Comparison of ENCODE assay signal across 16 cellular contexts in the genomic region with DNA sequence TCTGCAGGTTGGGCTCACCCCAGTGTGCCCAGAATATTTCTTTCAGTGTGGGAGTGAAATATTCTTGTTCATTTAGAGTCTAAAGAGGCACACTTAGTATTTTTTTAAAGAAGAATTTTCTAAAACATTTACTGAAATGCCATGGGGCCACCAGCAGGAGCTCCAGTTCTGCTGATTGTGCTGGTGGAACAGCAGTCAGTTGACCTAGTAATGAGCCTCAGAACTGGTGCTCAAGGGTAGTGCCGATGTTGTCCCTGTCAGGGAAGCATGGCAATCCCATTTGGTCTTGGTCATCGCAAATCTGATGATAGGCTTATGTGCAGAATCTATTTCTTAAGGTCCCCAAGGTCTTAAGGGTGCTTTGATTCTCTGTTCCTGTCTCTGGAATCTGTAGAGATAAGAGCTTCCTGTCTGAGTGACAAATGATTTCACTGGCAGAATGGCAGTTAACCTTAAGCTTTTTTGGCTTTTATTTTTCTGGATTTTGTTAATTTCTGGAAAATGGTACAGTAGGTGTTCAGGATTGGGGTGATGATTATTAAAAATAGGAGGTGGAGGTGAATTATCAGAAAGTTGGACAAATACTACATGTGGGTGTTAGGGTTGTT. TPM values are rescaled to one million over a fixed set of nuclear protein-coding genes. Genes with fewer than 3 reads are reported as not detected.
A peak's percentile ranks its signal among the peaks of the same experiment; 100 is the strongest.
DNase-seq lines count a peak whose midpoint lies in the region; ATAC-seq, FAIRE-seq and TF ChIP-seq lines count a peak whose summit lies in the region.
"Had no signal": no experiment of that assay in that cellular context is flagged by ENCODE, and none has a peak within 500 bp of the region (broad histone marks: within the 10 kb centered on the region; RNA-seq: fewer than 3 reads in every experiment).

No MANE protein-coding gene starts in this region.

- H2AFZ ChIP-seq in endothelial cell of umbilical vein (ENCODE audit: low read depth, low read length): no peak overlapping the region

- peaks cover 54% of the 10 kb centered on the region for H3K36me3 ChIP-seq in WERI-Rb-1
- H3K36me3 ChIP-seq in endothelial cell of umbilical vein (ENCODE audit: control insufficient read depth in 2 of 2, extremely low read depth in 1 of 2, insufficient read depth in 2 of 2, low read length in 2 of 2): peaks cover 6 to 20% of the 10 kb centered on the region in 2 experiments

- POLR2A ChIA-PET in endothelial cell of umbilical vein (lab: Charles Lee): no interaction called here

- no peak for TF ChIP-seq POLR2A in endothelial cell of umbilical vein (IDR thresholded peaks at IDR 0.05; ENCODE audit: low read depth, low read length)

- TF ChIP-seq CTCF in WERI-Rb-1 (IDR thresholded peaks at IDR 0.05; ENCODE audit: low read depth, low read length): peak; percentile 6; the same call in 1 of the 2 replicates
- no peak for TF ChIP-seq CTCF in endothelial cell of umbilical vein (IDR thresholded peaks at IDR 0.05; ENCODE audit: extremely low read depth in 1 of 2, insufficient read depth in 1 of 2, low read depth in 1 of 2, low read length in 2 of 2)

- no peaks in the 10 kb centered on the region for H3K9me3 ChIP-seq in WERI-Rb-1 (ENCODE audit: severe bottlenecking)
- no peaks in the 10 kb centered on the region for H3K9me3 ChIP-seq in endothelial cell of umbilical vein (replicated peaks; ENCODE audit: control insufficient read depth, insufficient read depth, low read length)

- no peaks in the 10 kb centered on the region for H4K20me1 ChIP-seq in endothelial cell of umbilical vein (replicated peaks; ENCODE audit: control insufficient read depth, extremely low read depth, insufficient read depth, low read length)

- peak; percentile 71 for FAIRE-seq in endothelial cell of umbilical vein (lab: Jason Lieb, UNC)
- FAIRE-seq in RCC 7860 (lab: Jason Lieb, UNC): no peak
- FAIRE-seq: bronchial epithelial cell had no signal

- DNase-seq in activated T-cell treated with anti-CD3 and anti-CD28 coated beads, Interleukin-2, amount 50 U/mL, for 4 hours: no peak
- no peak for DNase-seq in activated T-cell treated with anti-CD3 and anti-CD28 coated beads, Interleukin-2, amount 50 U/mL, for 1 hour
- DNase-seq in WERI-Rb-1: peak; percentile 71
- no peak for DNase-seq in endothelial cell of umbilical vein (ENCODE audit: low read depth, low spot score)
- DNase-seq in stimulated activated naive B cell treated with anti-CD40 and anti-IgM and Interleukin-4, amounts not matched to agents 10 μg/mL and 1 μg/mL and 100 μg/mL, for 72 hours: no peak
- no peak for DNase-seq in NCI-H69 (lab: John Stamatoyannopoulos, UW)
- no peak for DNase-seq in A172 (ENCODE audit: low spot score)
- DNase-seq in RCC 7860 (ENCODE audit: low spot score): no peak
- DNase-seq: activated CD4-positive, CD25-positive, alpha-beta regulatory T cell; activated effector memory CD4-positive, alpha-beta T cell treated with anti-CD3 and anti-CD28 coated beads, Interleukin-2, amount 50 U/mL, for 16 hours; effector memory CD4-positive, alpha-beta T cell; left ventricle myocardium superior; NCI-H146; NCI-H446 had no signal

- H3K27ac ChIP-seq in WERI-Rb-1 (peak overlapping the region; percentile 25), endothelial cell of umbilical vein (ENCODE audit: insufficient read depth, low read depth, low read length) (no peak overlapping the region)

- no peaks in the 10 kb centered on the region for H3K27me3 Mint-ChIP-seq in activated T-cell treated with anti-CD3 and anti-CD28 coated beads, Interleukin-2, amount 50 U/mL, for 4 hours (ENCODE audit: low read depth)
- H3K27me3 Mint-ChIP-seq in stimulated activated naive B cell treated with anti-CD40 and anti-IgM and Interleukin-4, amounts not matched to agents 10 μg/mL and 1 μg/mL and 100 μg/mL, for 72 hours: no peaks in the 10 kb centered on the region

- H3K9ac ChIP-seq in endothelial cell of umbilical vein (replicated peaks; ENCODE audit: extremely low read depth, insufficient read depth, low read length): no peak overlapping the region

- CTCF ChIA-PET in endothelial cell of umbilical vein (lab: Charles Lee): interaction anchor here (0.9 to 2.2 kb wide), 6 partner anchors 10 to 387 kb away, joined by 3 to 7 read pairs (median 3); no protein-coding TSS in a partner anchor

- peaks cover 54% of the 10 kb centered on the region for H3K4me1 Mint-ChIP-seq in activated T-cell treated with anti-CD3 and anti-CD28 coated beads, Interleukin-2, amount 50 U/mL, for 4 hours (ENCODE audit: low read depth)
- peaks cover 20 to 21% of the 10 kb centered on the region in 2 donors for H3K4me1 Mint-ChIP-seq in stimulated activated naive B cell treated with anti-CD40 and anti-IgM and Interleukin-4, amounts not matched to agents 10 μg/mL and 1 μg/mL and 100 μg/mL, for 72 hours

- H3K79me2 ChIP-seq in endothelial cell of umbilical vein (ENCODE audit: control insufficient read depth, insufficient read depth, low read length): peaks cover 69% of the 10 kb centered on the region

- H3K36me3 Mint-ChIP-seq in activated T-cell treated with anti-CD3 and anti-CD28 coated beads, Interleukin-2, amount 50 U/mL, for 4 hours (ENCODE audit: insufficient read depth): peaks cover 38% of the 10 kb centered on the region
- H3K36me3 Mint-ChIP-seq in stimulated activated naive B cell treated with anti-CD40 and anti-IgM and Interleukin-4, amounts not matched to agents 10 μg/mL and 1 μg/mL and 100 μg/mL, for 72 hours: peaks cover 25 to 50% of the 10 kb centered on the region in 2 donors

- H3K27ac Mint-ChIP-seq in stimulated activated naive B cell treated with anti-CD40 and anti-IgM and Interleukin-4, amounts not matched to agents 10 μg/mL and 1 μg/mL and 100 μg/mL, for 72 hours: peak overlapping the region; percentile 21

- ATAC-seq in activated T-cell treated with anti-CD3 and anti-CD28 coated beads, Interleukin-2, amount 50 U/mL, for 4 hours: no peak
- ATAC-seq in stimulated activated naive B cell treated with anti-CD40 and anti-IgM and Interleukin-4, amounts not matched to agents 10 μg/mL and 1 μg/mL and 100 μg/mL, for 72 hours (replicated peaks): no peak
- ATAC-seq: left ventricle myocardium superior had no signal

- BruUV-seq in endothelial cell of umbilical vein (replicated peaks; lab: Mats Ljungman, UMichigan): no TSS peak

- dilution Hi-C loops in endothelial cell of umbilical vein (cut with MboI; ENCODE audit: extremely low pct_ligation_motif_present, low sequenced_read_pairs): no loop called here

- H3K4me1 ChIP-seq in endothelial cell of umbilical vein (ENCODE audit: control insufficient read depth, extremely low read depth, insufficient read depth, low read length): peaks cover 4% of the 10 kb centered on the region

- H3K4me3 Mint-ChIP-seq in activated T-cell treated with anti-CD3 and anti-CD28 coated beads, Interleukin-2, amount 50 U/mL, for 4 hours: peak overlapping the region; percentile 9
- H3K4me3 Mint-ChIP-seq in stimulated activated naive B cell treated with anti-CD40 and anti-IgM and Interleukin-4, amounts not matched to agents 10 μg/mL and 1 μg/mL and 100 μg/mL, for 72 hours: no peak overlapping the region
- H3K4me3 Mint-ChIP-seq: nephron had no signal

- no peak overlapping the region for H3K4me2 ChIP-seq in endothelial cell of umbilical vein (ENCODE audit: insufficient read depth, low read length)

- H3K9me1 ChIP-seq in endothelial cell of umbilical vein (replicated peaks; ENCODE audit: control insufficient read depth, extremely low read depth, insufficient read depth, low read length): no peaks in the 10 kb centered on the region

- H3K27me3 ChIP-seq in WERI-Rb-1 (ENCODE audit: insufficient read depth, low read depth, severe bottlenecking) (no peaks in the 10 kb centered on the region), endothelial cell of umbilical vein (ENCODE audit: control insufficient read depth in 2 of 2, insufficient read depth in 2 of 2, low read length in 2 of 2) (no peaks in the 10 kb centered on the region)

- no peaks in the 10 kb centered on the region for H3K9me3 Mint-ChIP-seq in activated T-cell treated with anti-CD3 and anti-CD28 coated beads, Interleukin-2, amount 50 U/mL, for 4 hours
- no peaks in the 10 kb centered on the region for H3K9me3 Mint-ChIP-seq in stimulated activated naive B cell treated with anti-CD40 and anti-IgM and Interleukin-4, amounts not matched to agents 10 μg/mL and 1 μg/mL and 100 μg/mL, for 72 hours
- H3K9me3 Mint-ChIP-seq: nephron had no signal

- H3K4me3 ChIP-seq in WERI-Rb-1 (ENCODE audit: low read depth, low read length) (no peak overlapping the region), endothelial cell of umbilical vein (replicated peaks in 1 of 3; ENCODE audit: insufficient read depth in 1 of 3, low read depth in 1 of 3, low read length in 3 of 3) (no peak overlapping the region)

- intact Hi-C loops in endothelial cell of umbilical vein (cut with micrococcal nuclease): no loop called here

TF ChIP-seq in endothelial cell of umbilical vein, 7 proteins besides CTCF, POLR2A, EP300 and RAD21:
- TF ChIP-seq JUN (IDR thresholded peaks at IDR 0.05; ENCODE audit: borderline replicate concordance, insufficient read depth, insufficient read length, low read depth): no peak
- TF ChIP-seq, protein P1, sequence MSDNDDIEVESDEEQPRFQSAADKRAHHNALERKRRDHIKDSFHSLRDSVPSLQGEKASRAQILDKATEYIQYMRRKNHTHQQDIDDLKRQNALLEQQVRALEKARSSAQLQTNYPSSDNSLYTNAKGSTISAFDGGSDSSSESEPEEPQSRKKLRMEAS (IDR thresholded peaks at IDR 0.05; ENCODE audit: insufficient read depth, insufficient read length): no peak
- no peak for TF ChIP-seq FOS (IDR thresholded peaks at IDR 0.05; ENCODE audit: borderline replicate concordance, insufficient read depth, low read length)
- no peak for TF ChIP-seq EZH2 (IDR thresholded peaks at IDR 0.05; ENCODE audit: borderline replicate concordance, low read depth, low read length, severe bottlenecking)
- no peak for TF ChIP-seq POLR2AphosphoS5 (IDR thresholded peaks at IDR 0.05; ENCODE audit: insufficient read depth, low read depth, low read length)
- TF ChIP-seq MYC (IDR thresholded peaks at IDR 0.05; ENCODE audit: low read depth, low read length): no peak
- no peak for TF ChIP-seq GATA2 (IDR thresholded peaks at IDR 0.05; ENCODE audit: insufficient read depth, insufficient read length, low read depth, low read length)

RNA-seq across cellular contexts. Expression of a gene that starts 31.3 kb away (rescaled TPM):
- 10 to 100 TPM; 30.0 to 40.5 (median 39.1) TPM for total RNA-seq in activated T-cell treated with anti-CD3 and anti-CD28 coated beads, Interleukin-2, amount 50 U/mL, for 4 hours
- 39.2 and 45.6 TPM in 2 replicates for total RNA-seq in endothelial cell of umbilical vein
- polyA plus RNA-seq in endothelial cell of umbilical vein: 9.9 and 13.6 TPM in 2 replicates
- 14.9 and 16.0 TPM in 2 replicates for polyA plus RNA-seq in endothelial cell of umbilical vein (2011; cell fraction: cytosol; rRNA removed)
- 38.0 and 39.7 TPM in 2 replicates for polyA plus RNA-seq in endothelial cell of umbilical vein (2011; cell fraction: nucleus; rRNA removed)
- polyA plus RNA-seq in endothelial cell of umbilical vein (2012): 14.3 and 15.8 TPM in 2 replicates
- polyA minus RNA-seq in endothelial cell of umbilical vein: 39.6 and 46.0 TPM in 2 replicates
- 13.4 TPM for polyA minus RNA-seq in endothelial cell of umbilical vein (2011; cell fraction: cytosol; rRNA and poly(A)+ RNA removed)
- polyA minus RNA-seq in endothelial cell of umbilical vein (2011; cell fraction: nucleus; rRNA and poly(A)+ RNA removed): 25.9 and 33.0 TPM in 2 replicates
- 16.3 and 17.7 TPM in 2 replicates for total RNA-seq in A172 (2014; rRNA removed; shearing (Covaris generic))
